In genomic region chr9:128067898-128068655, GRCh38 we compare ENCODE assay signal across 8 cellular contexts. TPM values are rescaled to one million over a fixed set of nuclear protein-coding genes. Genes with fewer than 3 reads are reported as not detected.
DNase-seq lines count a peak whose midpoint lies in the region; ATAC-seq, FAIRE-seq and TF ChIP-seq lines count a peak whose summit lies in the region.

SLC25A25 (plus strand) TSS chr9:128068232; CDS start chr9:128068320, 88 bp downstream.

- H3K4me3 ChIP-seq in A673 (ENCODE audit: low read depth, low read length, poor library complexity, severe bottlenecking) (peak within 1 kb of the TSS; percentile 94), breast epithelium (peak within 1 kb of the TSS; percentile 78 to 96 (median 86)), iPS-20b (ENCODE audit: low read length) (peak within 1 kb of the TSS; percentile 88), small intestine (ENCODE audit: low read depth in 1 of 2, low read length in 2 of 2) (peak within 1 kb of the TSS; percentile 79 to 96)

- 0 to 1% (median 0%) methylated on average over 66 to 92 of the region's 92 CpGs for WGBS in small intestine, 3 donors

- peak; percentile 75 for ATAC-seq in GM18870 (IDR thresholded peaks at IDR 0.05; ENCODE audit: unreplicated experiment)
- ATAC-seq in HG03135 (IDR thresholded peaks at IDR 0.05; ENCODE audit: unreplicated experiment) = peak; percentile 68

- no peak for TF ChIP-seq CTCF in A673 (conservative IDR thresholded peaks at IDR 0.05; ENCODE audit: low read depth, low read length)
- no peak for TF ChIP-seq CTCF in VCaP (conservative IDR thresholded peaks at IDR 0.05)
- TF ChIP-seq CTCF in breast epithelium (IDR thresholded peaks at IDR 0.05) = peak in 1 of 3 donors; percentile 17

- no TSS peak for BruUV-seq in A673 (replicated peaks; lab: Mats Ljungman, UMichigan)

- TF ChIP-seq POLR2A in breast epithelium (IDR thresholded peaks at IDR 0.05) = no peak

- H3K4me1 ChIP-seq in A673 (ENCODE audit: insufficient read depth, low read length, poor library complexity, severe bottlenecking) (peaks cover 40% of the 10 kb centered on the region), breast epithelium (peaks cover 18 to 23% of the 10 kb centered on the region in 2 donors), iPS-20b (ENCODE audit: insufficient read depth, low read length) (peaks cover 16% of the 10 kb centered on the region), small intestine (ENCODE audit: control insufficient read depth in 2 of 2, insufficient read depth in 1 of 2, low read depth in 1 of 2, low read length in 1 of 2) (peaks cover 12 to 42% of the 10 kb centered on the region in 2 donors)

- H3K27me3 ChIP-seq in A673 (replicated peaks; ENCODE audit: insufficient read depth, low read depth, low read length, poor library complexity) (no peaks in the 10 kb centered on the region), breast epithelium (no peaks in the 10 kb centered on the region), iPS-20b (ENCODE audit: insufficient read depth, low read length) (no peaks in the 10 kb centered on the region), small intestine (ENCODE audit: control insufficient read depth in 2 of 2, insufficient read depth in 2 of 2, low read length in 2 of 2) (no peaks in the 10 kb centered on the region)

- H3K9me3 ChIP-seq in A673 (ENCODE audit: low read depth, low read length, poor library complexity, severe bottlenecking) (no peaks in the 10 kb centered on the region), breast epithelium (no peaks in the 10 kb centered on the region), iPS-20b (ENCODE audit: insufficient read depth, low read depth, low read length) (no peaks in the 10 kb centered on the region), small intestine (ENCODE audit: control insufficient read depth, low read depth) (no peaks in the 10 kb centered on the region)

- peak within 1 kb of the TSS; percentile 95 for H3K9ac ChIP-seq in iPS-20b (ENCODE audit: low read depth, low read length)

- DNase-seq in A673 (ENCODE audit: low spot score) = peak; percentile 99
- peak; percentile 99 for DNase-seq in NCI-H2196 treated with DMSO at 0.1 percent for 48 hours (lab: John Stamatoyannopoulos, UW; ENCODE audit: unreplicated experiment)
- peak; percentile 100 for DNase-seq in breast epithelium (ENCODE audit: low spot score in 2 of 2)
- DNase-seq in small intestine = peak; percentile 99

- H3K36me3 ChIP-seq in A673 (ENCODE audit: insufficient read depth, low read length, poor library complexity, severe bottlenecking) = no peaks in the 10 kb centered on the region
- H3K36me3 ChIP-seq in breast epithelium = no peaks in the 10 kb centered on the region
- H3K36me3 ChIP-seq in iPS-20b (ENCODE audit: insufficient read depth, low read depth, low read length) = no peaks in the 10 kb centered on the region
- H3K36me3 ChIP-seq in small intestine (ENCODE audit: control insufficient read depth in 2 of 2, insufficient read depth in 2 of 2, low read length in 2 of 2) = no peaks in the 10 kb centered on the region

- FAIRE-seq in small intestine (lab: Jason Lieb, UNC) = no peak

- POLR2A ChIA-PET in A673 (lab: Charles Lee; ENCODE audit: low non-redundant PET) = interaction anchor here (0.6 kb wide), 2 partner anchors 9 to 171 kb away, joined by 6 to 10 read pairs; no protein-coding TSS in a partner anchor

- intact Hi-C loops in A673 (cut with micrococcal nuclease; ENCODE audit: unreplicated experiment) (loop anchor here (5.0 kb wide), 1 partner anchor 101 kb away; no protein-coding TSS in a partner anchor), breast epithelium (cut with DNase I; ENCODE audit: low total_unique reads) (no loop called here)

- CTCF ChIA-PET in A673 (lab: Charles Lee) = interaction anchor here (0.6 to 1.0 kb wide), 3 partner anchors 10 to 361 kb away, joined by 3 to 4 read pairs (median 4); no protein-coding TSS in a partner anchor

- H3K27ac ChIP-seq in A673 (ENCODE audit: low read depth, low read length, poor library complexity, severe bottlenecking) (peak within 1 kb of the TSS; percentile 98), VCaP (peak within 1 kb of the TSS; percentile 99), breast epithelium (peak within 1 kb of the TSS; percentile 99 to 100), iPS-20b (ENCODE audit: low read length) (peak within 1 kb of the TSS; percentile 89), small intestine (ENCODE audit: low read depth in 1 of 2, low read length in 1 of 2) (peak within 1 kb of the TSS; percentile 88 to 96)

RNA-seq across cellular contexts. Expression of gene SLC25A25, which starts in this region (rescaled TPM):
- total RNA-seq in A673 (2021) (24.7 and 26.1 TPM in 2 replicates), breast epithelium (10 to 100 TPM; 27.2 to 43.9 (median 33.1) TPM)
- 10 to 100 TPM; 15.5 to 26.2 (median 23.5) TPM for polyA plus RNA-seq in small intestine

Comparison
In these comparisons a context has a peak if more than half of its experiments do, and no peak if none do; other contexts are left out.
1. Peak in every context shown above with its lines: DNase-seq, ATAC-seq, H3K4me3 ChIP-seq and H3K27ac ChIP-seq.